ENCODE assay signal across 6 cellular contexts in the genomic region with DNA sequence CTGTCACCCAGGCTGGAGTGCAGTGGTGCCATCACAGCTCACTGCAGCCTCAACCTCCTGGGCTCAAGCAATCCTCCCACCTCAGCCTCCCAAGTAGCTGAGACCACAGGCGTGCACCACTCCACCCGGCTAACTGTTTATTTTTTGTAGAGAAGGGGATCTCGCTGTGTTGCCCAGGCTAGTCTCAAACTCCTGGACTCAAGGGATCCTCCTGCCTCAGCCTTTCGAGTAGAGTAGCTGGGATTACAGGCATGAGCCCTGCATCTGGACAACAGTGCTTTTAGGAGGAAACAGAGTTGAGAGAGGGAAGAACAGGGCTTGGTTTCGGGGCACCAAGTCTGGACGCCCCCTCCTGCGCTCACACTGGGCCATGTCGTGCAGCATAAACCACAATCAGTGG. TPM values are rescaled to one million over a fixed set of nuclear protein-coding genes. Genes with fewer than 3 reads are reported as not detected.
"Had no signal": no experiment of that assay in that cellular context is flagged by ENCODE, and none has a peak within 500 bp of the region (broad histone marks: within the 10 kb centered on the region; RNA-seq: fewer than 3 reads in every experiment).

No MANE protein-coding gene starts in this region.

RNA-seq across cellular contexts. Expression of a gene that starts 4.1 kb away (rescaled TPM):
- total RNA-seq: LHCN-M2, PC-3, Peyer's patch, Right ventricle myocardium superior, SJSA1 had no signal
- polyA plus RNA-seq: SK-N-SH had no signal
